Comparison of ENCODE assay signal across 8 cellular contexts in genomic region chr15:96331141-96331941, GRCh38. TPM values are rescaled to one million over a fixed set of nuclear protein-coding genes. Genes with fewer than 3 reads are reported as not detected.
A peak's percentile ranks its signal among the peaks of the same experiment; 100 is the strongest.
DNase-seq lines count a peak whose midpoint lies in the region; ATAC-seq and TF ChIP-seq lines count a peak whose summit lies in the region.

No MANE protein-coding gene starts in this region.

- peaks cover 8 to 29% of the 10 kb centered on the region in 2 experiments for H3K36me3 ChIP-seq in HCT116 (ENCODE audit: control insufficient read depth in 1 of 2, insufficient read depth in 2 of 2, low read length in 2 of 2)

- no peak for TF ChIP-seq RAD21 in HCT116 (IDR thresholded peaks at IDR 0.05; ENCODE audit: low read depth)

- H3K4me1 Mint-ChIP-seq in activated T-cell treated with anti-CD3 and anti-CD28 coated beads, Interleukin-2, amount 50 U/mL, for 72 hours (ENCODE audit: low read depth) = peaks cover 37% of the 10 kb centered on the region

- TF ChIP-seq CTCF in HCT116 (IDR thresholded peaks at IDR 0.05 in 2 of 3, conservative IDR thresholded peaks at IDR 0.05 in 1 of 3; ENCODE audit: borderline replicate concordance in 1 of 3, insufficient read depth in 1 of 3, low read depth in 2 of 3, low read length in 2 of 3) = no peak

- H3K4me1 ChIP-seq in HCT116 (ENCODE audit: control insufficient read depth in 1 of 2, insufficient read depth in 2 of 2, low read length in 2 of 2) = peaks cover 37 to 57% of the 10 kb centered on the region in 2 experiments

- no peaks in the 10 kb centered on the region for H3K9me2 ChIP-seq in HCT116 (ENCODE audit: insufficient read depth)

- H3K4me2 ChIP-seq in HCT116 (ENCODE audit: low read length) = peak overlapping the region; percentile 87

- POLR2A ChIA-PET in HCT116 (lab: Charles Lee) = interaction anchor here (0.8 to 1.5 kb wide), 3 partner anchors 17 to 106 kb away, joined by 3 to 5 read pairs (median 3); no protein-coding TSS in a partner anchor

- no peaks in the 10 kb centered on the region for H3K9me3 ChIP-seq in HCT116 (ENCODE audit: control insufficient read depth in 1 of 2, insufficient read depth in 1 of 2, low read depth in 1 of 2, low read length in 2 of 2)

- H3K27ac ChIP-seq in HCT116 (ENCODE audit: low read depth, low read length) (peak overlapping the region; percentile 98), skin epidermis (peak overlapping the region in 20 of 21 experiments; percentile 47 to 95 (median 83))

- H2AFZ ChIP-seq in HCT116 (ENCODE audit: low read depth, low read length, poor library complexity, severe bottlenecking) = no peak overlapping the region

- RAD21 ChIA-PET in HCT116 (lab: Charles Lee; ENCODE audit: low non-redundant PET in 1 of 2, low total read pairs in 2 of 2, uncharacterized antibody in 2 of 2, unreplicated experiment in 2 of 2) = no interaction called here

- TF ChIP-seq POLR2A in HCT116 (IDR thresholded peaks at IDR 0.05; ENCODE audit: borderline replicate concordance, extremely low read depth, insufficient read depth, insufficient read length) = no peak

- H3K9me3 Mint-ChIP-seq in activated T-cell treated with anti-CD3 and anti-CD28 coated beads, Interleukin-2, amount 50 U/mL, for 72 hours = peaks cover 2% of the 10 kb centered on the region in 2 donors

- CTCF ChIA-PET in HCT116 (lab: Charles Lee) = no interaction called here

- intact Hi-C loops in HCT116 (cut with micrococcal nuclease) = loop anchor here (2.0 kb wide), 1 partner anchor 59 kb away; no protein-coding TSS in a partner anchor

- ATAC-seq in HCT116 = no peak
- no peak for ATAC-seq in activated T-cell treated with anti-CD3 and anti-CD28 coated beads, Interleukin-2, amount 50 U/mL, for 72 hours (replicated peaks in 1 of 2)
- no peak for ATAC-seq in HG02840 (IDR thresholded peaks at IDR 0.05; ENCODE audit: low FRiP score, unreplicated experiment)

- H3K4me3 ChIP-seq in HCT116 (replicated peaks in 1 of 2; ENCODE audit: low read depth in 1 of 2, low read length in 2 of 2) = peak overlapping the region; percentile 71 to 86
- peak overlapping the region; percentile 42 to 62 (median 51) for H3K4me3 ChIP-seq in skin epidermis

- peaks cover 89% of the 10 kb centered on the region for H3K27me3 Mint-ChIP-seq in activated T-cell treated with anti-CD3 and anti-CD28 coated beads, Interleukin-2, amount 50 U/mL, for 72 hours (ENCODE audit: low read depth)

- H3K4me3 Mint-ChIP-seq in activated T-cell treated with anti-CD3 and anti-CD28 coated beads, Interleukin-2, amount 50 U/mL, for 72 hours = peak overlapping the region; percentile 64 to 95

- peaks cover 12% of the 10 kb centered on the region; the same call in 1 of the 2 replicates for H4K20me1 ChIP-seq in HCT116 (ENCODE audit: insufficient read depth)

- H3K36me3 Mint-ChIP-seq in activated T-cell treated with anti-CD3 and anti-CD28 coated beads, Interleukin-2, amount 50 U/mL, for 72 hours (ENCODE audit: insufficient read depth in 2 of 2) = peaks cover 8 to 12% of the 10 kb centered on the region in 2 donors

- DNase-seq in AG20443 (ENCODE audit: low spot score) (peak; percentile 55), HCT116 (ENCODE audit: low read depth, low spot score) (no peak), hepatic stellate cell (ENCODE audit: low spot score) (peak; percentile 38), COR-L47 (lab: John Stamatoyannopoulos, UW) (no peak)
- no peak for DNase-seq in activated T-cell treated with anti-CD3 and anti-CD28 coated beads, Interleukin-2, amount 50 U/mL, for 72 hours
- no peak for DNase-seq in stimulated activated naive CD4-positive, alpha-beta T cell (lab: John Stamatoyannopoulos, UW)

- H3K9ac ChIP-seq in HCT116 (ENCODE audit: low read length) = peak overlapping the region; percentile 80

- H3K27me3 ChIP-seq in HCT116 (ENCODE audit: insufficient read depth, low read length) = no peaks in the 10 kb centered on the region

- H3K27ac Mint-ChIP-seq in activated T-cell treated with anti-CD3 and anti-CD28 coated beads, Interleukin-2, amount 50 U/mL, for 72 hours = no peak overlapping the region

- BruUV-seq in HCT116 (replicated peaks; lab: Mats Ljungman, UMichigan) = no TSS peak

- H3K79me2 ChIP-seq in HCT116 (ENCODE audit: insufficient read depth, low read length) = peaks cover 88% of the 10 kb centered on the region

TF ChIP-seq in HCT116, 20 proteins besides CTCF, POLR2A, EP300 and RAD21:
- TF ChIP-seq FOSL1 (IDR thresholded peaks at IDR 0.05; ENCODE audit: low read depth) (no peak), MAX (IDR thresholded peaks at IDR 0.05) (no peak), YY1 (IDR thresholded peaks at IDR 0.05; ENCODE audit: extremely low read depth, insufficient replicate concordance, low read depth, low read length) (no peak), ATF3 (IDR thresholded peaks at IDR 0.05) (no peak), TCF7L2 (IDR thresholded peaks at IDR 0.05; ENCODE audit: borderline replicate concordance, extremely low read depth, insufficient read depth, insufficient read length) (no peak), CEBPB (IDR thresholded peaks at IDR 0.05; ENCODE audit: low read depth) (no peak), ZFX (IDR thresholded peaks at IDR 0.05) (peak; percentile 49), ELF1 (IDR thresholded peaks at IDR 0.05; ENCODE audit: borderline replicate concordance, low read depth) (no peak)

RNA-seq across cellular contexts. Expression of gene NR2F2, which starts 0.8 kb away (rescaled TPM):
- 61.4 TPM for total RNA-seq in HCT116 (2021; ENCODE audit: unreplicated experiment)
- 26.9 and 28.0 TPM in 2 replicates for polyA plus RNA-seq in HCT116 (2012)
- not detected for total RNA-seq in activated T-cell treated with anti-CD3 and anti-CD28 coated beads, Interleukin-2, amount 50 U/mL, for 72 hours

Comparison
In these comparisons a context has a peak if more than half of its experiments do, and no peak if none do; other contexts are left out.
1. DNase-seq: peak in AG20443 (single experiment) and hepatic stellate cell (single experiment); none in HCT116 (single experiment), activated T-cell treated with anti-CD3 and anti-CD28 coated beads, Interleukin-2, amount 50 U/mL, for 72 hours (0 of 2), COR-L47 (single experiment) and stimulated activated naive CD4-positive, alpha-beta T cell (0 of 6).
2. RNA of gene NR2F2, which starts 0.8 kb away (total RNA-seq): 61.4 TPM in HCT116 (single experiment); not detected in activated T-cell treated with anti-CD3 and anti-CD28 coated beads, Interleukin-2, amount 50 U/mL, for 72 hours; every median in the first group is over 10 times any median in the second.